In the genomic region with DNA sequence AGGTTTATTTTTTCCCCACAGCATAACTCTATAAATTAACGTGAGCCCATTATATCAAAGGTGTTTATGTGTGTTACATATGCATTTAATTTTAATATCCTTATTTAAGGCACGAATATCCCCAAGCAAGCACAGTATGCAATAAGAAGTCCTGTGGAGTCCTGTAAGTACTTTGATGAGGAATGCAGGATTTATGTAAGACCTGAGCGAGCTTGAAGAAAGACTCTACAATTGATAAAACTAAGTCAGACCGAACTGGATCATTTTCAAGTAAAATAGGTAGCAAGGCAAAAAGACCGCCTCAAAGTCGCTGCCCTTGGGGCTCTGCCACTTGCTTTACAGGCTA, we compare ENCODE assay signal across 8 cellular contexts. TPM values are rescaled to one million over a fixed set of nuclear protein-coding genes. Genes with fewer than 3 reads are reported as not detected.
A peak's percentile ranks its signal among the peaks of the same experiment; 100 is the strongest.
DNase-seq lines count a peak whose midpoint lies in the region; ATAC-seq and TF ChIP-seq lines count a peak whose summit lies in the region.

No MANE protein-coding gene starts in this region.

- peak overlapping the region; percentile 97 for H3K27ac ChIP-seq in AG04450 (ENCODE audit: low read depth, low read length)
- peak overlapping the region in 8 of 12 donors; percentile 63 to 95 (median 80) for H3K27ac ChIP-seq in heart left ventricle

- H3K9me3 ChIP-seq in AG04450 (ENCODE audit: control insufficient read depth, insufficient read depth, low read length), result no peaks in the 10 kb centered on the region; the same call in 1 of the 2 replicates
- no peaks in the 10 kb centered on the region for H3K9me3 ChIP-seq in heart left ventricle

- peak overlapping the region; percentile 93 for H3K4me3 ChIP-seq in AG04450 (ENCODE audit: low read depth, low read length)
- H3K4me3 ChIP-seq in heart left ventricle, result peak overlapping the region; percentile 8 to 83 (median 69)

- H3K4me1 Mint-ChIP-seq in activated naive CD8-positive, alpha-beta T cell treated with anti-CD3 and anti-CD28 coated beads, Interleukin-2, amount 10 ng/mL, durations not matched to agents 7 days and 5 days, result no peaks in the 10 kb centered on the region
- peaks cover 13% of the 10 kb centered on the region for H3K4me1 Mint-ChIP-seq in osteocyte (ENCODE audit: unreplicated experiment)

- POLR2A ChIA-PET in AG04450 (lab: Yijun Ruan, JAX), result interaction anchor here (1.1 to 1.5 kb wide), 3 partner anchors 19 to 59 kb away, joined by 3 to 25 read pairs (median 4); a partner anchor contains a TSS
- POLR2A ChIA-PET in activated naive CD8-positive, alpha-beta T cell treated with anti-CD3 and anti-CD28 coated beads, Interleukin-2, amount 10 ng/mL, durations not matched to agents 7 days and 5 days (lab: Charles Lee), result no interaction called here

- intact Hi-C loops in heart left ventricle (cut with DNase I), result loop anchor here in 2 of 10 donors (1.0 to 2.0 kb wide), 2 partner anchors 25 to 26 kb away; a partner anchor contains a TSS

- TF ChIP-seq CTCF in AG04450 (IDR thresholded peaks at IDR 0.05; ENCODE audit: low read depth, low read length) (no peak), heart left ventricle (IDR thresholded peaks at IDR 0.05) (no peak), osteocyte (IDR thresholded peaks at IDR 0.05) (no peak)

- peaks cover 30% of the 10 kb centered on the region for H3K27me3 Mint-ChIP-seq in activated naive CD8-positive, alpha-beta T cell treated with anti-CD3 and anti-CD28 coated beads, Interleukin-2, amount 10 ng/mL, durations not matched to agents 7 days and 5 days
- H3K27me3 Mint-ChIP-seq in osteocyte (ENCODE audit: unreplicated experiment), result peaks cover 17% of the 10 kb centered on the region

- peaks cover 2% of the 10 kb centered on the region for H3K9me3 Mint-ChIP-seq in activated naive CD8-positive, alpha-beta T cell treated with anti-CD3 and anti-CD28 coated beads, Interleukin-2, amount 10 ng/mL, durations not matched to agents 7 days and 5 days
- no peaks in the 10 kb centered on the region for H3K9me3 Mint-ChIP-seq in osteocyte (ENCODE audit: unreplicated experiment)

- DNase-seq in AG04450 (ENCODE audit: low read depth, low spot score) (no peak), heart left ventricle (no peak), osteocyte (ENCODE audit: extremely low spot score, unreplicated experiment) (no peak)
- DNase-seq in activated naive CD8-positive, alpha-beta T cell treated with anti-CD3 and anti-CD28 coated beads, Interleukin-2, amount 10 ng/mL, durations not matched to agents 7 days and 5 days, result no peak
- DNase-seq in activated CD4-positive, CD25-positive, alpha-beta regulatory T cell treated with anti-CD3 and anti-CD28 coated beads, Interleukin-2, amount 50 U/mL, for 72 hours, result no peak

- ATAC-seq in activated naive CD8-positive, alpha-beta T cell treated with anti-CD3 and anti-CD28 coated beads, Interleukin-2, amount 10 ng/mL, durations not matched to agents 7 days and 5 days (ENCODE audit: low read depth), result no peak
- ATAC-seq in heart left ventricle, result peak in 2 of 4 donors; percentile 5 to 17
- no peak for ATAC-seq in HG03521 (IDR thresholded peaks at IDR 0.05; ENCODE audit: unreplicated experiment)
- no peak for ATAC-seq in HG03045 (IDR thresholded peaks at IDR 0.05; ENCODE audit: unreplicated experiment)
- ATAC-seq in HG03460 (IDR thresholded peaks at IDR 0.05; ENCODE audit: unreplicated experiment), result no peak

- TF ChIP-seq POLR2A in heart left ventricle (IDR thresholded peaks at IDR 0.05), result no peak

- no peaks in the 10 kb centered on the region for H3K36me3 Mint-ChIP-seq in activated naive CD8-positive, alpha-beta T cell treated with anti-CD3 and anti-CD28 coated beads, Interleukin-2, amount 10 ng/mL, durations not matched to agents 7 days and 5 days
- no peaks in the 10 kb centered on the region for H3K36me3 Mint-ChIP-seq in osteocyte (ENCODE audit: unreplicated experiment)

- no peaks in the 10 kb centered on the region for H3K36me3 ChIP-seq in heart left ventricle

- CTCF ChIA-PET in AG04450 (lab: Charles Lee), result interaction anchor here (0.9 to 2.3 kb wide), 5 partner anchors 11 to 61 kb away, joined by 3 to 20 read pairs (median 5); no protein-coding TSS in a partner anchor

- H3K4me3 Mint-ChIP-seq in activated naive CD8-positive, alpha-beta T cell treated with anti-CD3 and anti-CD28 coated beads, Interleukin-2, amount 10 ng/mL, durations not matched to agents 7 days and 5 days, result peak overlapping the region; percentile 32
- peak overlapping the region; percentile 88 for H3K4me3 Mint-ChIP-seq in osteocyte (ENCODE audit: unreplicated experiment)

- H3K27me3 ChIP-seq in AG04450 (ENCODE audit: control insufficient read depth, insufficient read depth, low read length), result no peaks in the 10 kb centered on the region
- H3K27me3 ChIP-seq in heart left ventricle, result peaks cover 0 to 9% (median 0%) of the 10 kb centered on the region in 9 donors

- no peak overlapping the region for H3K27ac Mint-ChIP-seq in activated naive CD8-positive, alpha-beta T cell treated with anti-CD3 and anti-CD28 coated beads, Interleukin-2, amount 10 ng/mL, durations not matched to agents 7 days and 5 days
- H3K27ac Mint-ChIP-seq in osteocyte (ENCODE audit: unreplicated experiment), result peak overlapping the region; percentile 96

- WGBS in heart left ventricle, 4 donors, result 3 to 9% (median 6%) methylated on average over 6 of the region's 6 CpGs

- peaks cover 0 to 24% (median 9%) of the 10 kb centered on the region in 12 donors for H3K4me1 ChIP-seq in heart left ventricle

RNA-seq across cellular contexts. Expression of a gene that starts 0.8 kb away (rescaled TPM):
- polyA plus RNA-seq in AG04450 (2011; rRNA removed) (1.5 and 2.0 TPM in 2 replicates), heart left ventricle (under 1 TPM; 0.23 to 0.24 TPM)
- 0.78 and 1.6 TPM in 2 replicates for polyA minus RNA-seq in AG04450 (2011; rRNA and poly(A)+ RNA removed)
- not detected for total RNA-seq in activated naive CD8-positive, alpha-beta T cell treated with anti-CD3 and anti-CD28 coated beads, Interleukin-2, amount 10 ng/mL, durations not matched to agents 7 days and 5 days
- total RNA-seq in heart left ventricle (1 to 10 TPM in 2 of 9 donors, under 1 TPM in 6, not detected in 1; 0.12 to 1.6 (median 0.24) TPM), osteocyte (0.56 and 1.2 TPM in 2 replicates)

RNA-seq across cellular contexts. Expression of a gene that starts 26.1 kb away (rescaled TPM):
- polyA plus RNA-seq in AG04450 (2011; rRNA removed), result 4.8 and 7.0 TPM in 2 replicates
- 7.4 and 10.5 TPM in 2 replicates for polyA minus RNA-seq in AG04450 (2011; rRNA and poly(A)+ RNA removed)
- total RNA-seq in activated naive CD8-positive, alpha-beta T cell treated with anti-CD3 and anti-CD28 coated beads, Interleukin-2, amount 10 ng/mL, durations not matched to agents 7 days and 5 days, result not detected
- 1 to 10 TPM; 2.9 to 7.3 (median 5.3) TPM for total RNA-seq in heart left ventricle
- 1 to 10 TPM in 1 of 2 donors, under 1 TPM in 1; 0.99 to 2.6 TPM for polyA plus RNA-seq in heart left ventricle
- 14.6 and 17.2 TPM in 2 replicates for total RNA-seq in osteocyte
